8 cellular contexts compared by ENCODE assay signal in genomic region chr3:180912304-180913226, GRCh38. TPM values are rescaled to one million over a fixed set of nuclear protein-coding genes. Genes with fewer than 3 reads are reported as not detected.
DNase-seq lines count a peak whose midpoint lies in the region; ATAC-seq, FAIRE-seq and TF ChIP-seq lines count a peak whose summit lies in the region.

TSS of gene FXR1 (plus strand) at chr3:180912670. CDS start at chr3:180912686, 16 bp downstream.

- 0 to 1% (median 0%) methylated on average over 53 to 67 of the region's 67 CpGs for WGBS in stomach, 5 donors

- intact Hi-C loops in stomach (cut with DNase I; ENCODE audit: low total_unique reads): no loop called here

- H3K27ac ChIP-seq in RWPE2 (ENCODE audit: poor library complexity, severe bottlenecking): peak within 1 kb of the TSS; percentile 56
- H3K27ac ChIP-seq in stomach: peak within 1 kb of the TSS; percentile 86 to 95 (median 91)

- peak within 1 kb of the TSS; percentile 98 for H3K4me3 Mint-ChIP-seq in nephron progenitor cell

- ATAC-seq in RWPE2 (ENCODE audit: low read depth): peak; percentile 99

- FAIRE-seq in H54 (lab: Jason Lieb, UNC): peak; percentile 99

- H3K27me3 ChIP-seq in RWPE2 (ENCODE audit: insufficient read depth, poor library complexity, severe bottlenecking) (no peaks in the 10 kb centered on the region), stomach (no peaks in the 10 kb centered on the region)

- H3K9me3 ChIP-seq in ES-I3 (ENCODE audit: control insufficient read depth, insufficient read depth, low read length): no peaks in the 10 kb centered on the region
- no peaks in the 10 kb centered on the region for H3K9me3 ChIP-seq in RWPE2 (ENCODE audit: severe bottlenecking)
- no peaks in the 10 kb centered on the region for H3K9me3 ChIP-seq in stomach

- H3K27me3 Mint-ChIP-seq in nephron progenitor cell (ENCODE audit: low read depth, poor library complexity): peaks cover 17% of the 10 kb centered on the region

- 0 out of 2 replicates have a peak, but pooled peaks cover 8% of the 10 kb centered on the region for H3K4me1 ChIP-seq in ES-I3 (ENCODE audit: insufficient read depth, low read length)
- H3K4me1 ChIP-seq in RWPE2 (ENCODE audit: insufficient read depth, poor library complexity, severe bottlenecking): peaks cover 5% of the 10 kb centered on the region
- H3K4me1 ChIP-seq in stomach: peaks cover 15 to 52% (median 27%) of the 10 kb centered on the region in 4 donors

- peaks cover 15% of the 10 kb centered on the region for H3K9me3 Mint-ChIP-seq in nephron progenitor cell

- peaks cover 8% of the 10 kb centered on the region; the same call in 1 of the 2 replicates for H3K36me3 ChIP-seq in ES-I3 (ENCODE audit: insufficient read depth, low read length)
- H3K36me3 ChIP-seq in RWPE2 (ENCODE audit: low read depth): peaks cover 33% of the 10 kb centered on the region
- H3K36me3 ChIP-seq in stomach: peaks cover 0 to 12% (median 9%) of the 10 kb centered on the region in 4 donors

- TF ChIP-seq EP300 in stomach (IDR thresholded peaks at IDR 0.05): no peak

- H3K27ac Mint-ChIP-seq in nephron progenitor cell: peak within 1 kb of the TSS; percentile 100

- peaks cover 27% of the 10 kb centered on the region for H3K4me1 Mint-ChIP-seq in nephron progenitor cell

- TF ChIP-seq POLR2A in H54 (IDR thresholded peaks at IDR 0.05; ENCODE audit: low read depth, low read length) (peak; percentile 59), stomach (IDR thresholded peaks at IDR 0.05) (no peak)

- peak within 1 kb of the TSS; percentile 97 for H3K9ac ChIP-seq in ES-I3 (ENCODE audit: low read depth, low read length)

- H3K36me3 Mint-ChIP-seq in nephron progenitor cell (ENCODE audit: low read depth): peaks cover 30% of the 10 kb centered on the region

- TF ChIP-seq CTCF in RWPE2 (IDR thresholded peaks at IDR 0.05; ENCODE audit: poor library complexity, severe bottlenecking) (peak; percentile 79), fibroblast of the aortic adventitia (IDR thresholded peaks at IDR 0.05; ENCODE audit: insufficient read depth, low read length) (peak; percentile 90), nephron progenitor cell (IDR thresholded peaks at IDR 0.05) (peak; percentile 44), stomach (IDR thresholded peaks at IDR 0.05) (peak in 5 of 7 experiments; percentile 66 to 93 (median 84))

- H3K4me3 ChIP-seq in RWPE2 (ENCODE audit: severe bottlenecking) (peak within 1 kb of the TSS; percentile 68), fibroblast of the aortic adventitia (ENCODE audit: low read depth, low read length) (peak within 1 kb of the TSS; percentile 93), stomach (peak within 1 kb of the TSS; percentile 72 to 99 (median 90))

- peak; percentile 89 for DNase-seq in H54 (ENCODE audit: insufficient read length, low spot score)
- peak; percentile 95 for DNase-seq in LoVo (ENCODE audit: low spot score)
- peak; percentile 92 for DNase-seq in RWPE2 (ENCODE audit: low spot score)
- DNase-seq in activated T-helper 9 cell treated with anti-CD3 and anti-CD28 coated beads, Interleukin-2, amount 50 U/mL, for 16 hours (ENCODE audit: low read depth): peak; percentile 85
- DNase-seq in fibroblast of the aortic adventitia (ENCODE audit: low read depth): peak; percentile 76
- peak; percentile 89 for DNase-seq in nephron progenitor cell
- DNase-seq in stomach: peak; percentile 90

RNA-seq across cellular contexts. Expression of gene FXR1, which starts in this region (rescaled TPM):
- total RNA-seq in fibroblast of the aortic adventitia (ENCODE audit: low replicate concordance) (104 and 443 TPM in 2 replicates), stomach (100 to 1,000 TPM in 1 of 5 donors, 10 to 100 TPM in 4; 40.8 to 182 (median 58.0) TPM)
- polyA plus RNA-seq in stomach: 10 to 100 TPM; 46.9 to 70.9 (median 54.8) TPM

Comparison
In these comparisons a context has a peak if more than half of its experiments do, and no peak if none do; other contexts are left out.
1. Peak in every context shown above with its lines: DNase-seq, ATAC-seq, H3K4me3 ChIP-seq and H3K27ac ChIP-seq.